In the genomic region with DNA sequence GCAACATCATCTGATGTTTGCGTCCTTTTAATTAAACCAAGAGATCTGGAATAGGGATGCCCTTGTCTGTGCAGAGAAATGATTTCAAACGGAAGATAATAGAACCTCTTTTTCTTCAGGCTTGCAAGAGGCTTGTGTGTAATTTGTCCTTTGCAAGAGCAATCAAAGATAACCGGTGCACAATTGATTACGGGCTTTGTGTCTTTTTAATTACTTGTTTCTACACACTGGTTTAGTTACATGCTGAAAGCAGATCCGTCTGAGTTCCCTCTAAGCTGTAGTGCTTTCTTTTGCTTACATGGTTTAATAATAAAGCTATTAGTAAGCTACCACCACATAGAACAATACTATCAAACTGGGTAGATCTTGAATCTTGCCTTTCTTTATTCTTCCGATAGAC, we compare ENCODE assay signal across 1 cellular context.
TF ChIP-seq lines count a peak whose summit lies in the region.

No MANE protein-coding gene starts in this region.

TF ChIP-seq in endothelial cell of umbilical vein, 7 proteins besides CTCF, POLR2A, EP300 and RAD21:
- TF ChIP-seq GATA2 (IDR thresholded peaks at IDR 0.05; ENCODE audit: insufficient read depth, insufficient read length, low read depth, low read length) (no peak), EZH2 (IDR thresholded peaks at IDR 0.05; ENCODE audit: borderline replicate concordance, low read depth, low read length, severe bottlenecking) (no peak), MYC (IDR thresholded peaks at IDR 0.05; ENCODE audit: low read depth, low read length) (no peak), JUN (IDR thresholded peaks at IDR 0.05; ENCODE audit: borderline replicate concordance, insufficient read depth, insufficient read length, low read depth) (no peak), POLR2AphosphoS5 (IDR thresholded peaks at IDR 0.05; ENCODE audit: insufficient read depth, low read depth, low read length) (no peak), FOS (IDR thresholded peaks at IDR 0.05; ENCODE audit: borderline replicate concordance, insufficient read depth, low read length) (no peak)
- TF ChIP-seq, protein P1, sequence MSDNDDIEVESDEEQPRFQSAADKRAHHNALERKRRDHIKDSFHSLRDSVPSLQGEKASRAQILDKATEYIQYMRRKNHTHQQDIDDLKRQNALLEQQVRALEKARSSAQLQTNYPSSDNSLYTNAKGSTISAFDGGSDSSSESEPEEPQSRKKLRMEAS (IDR thresholded peaks at IDR 0.05; ENCODE audit: insufficient read depth, insufficient read length), result no peak
